In the genomic region with DNA sequence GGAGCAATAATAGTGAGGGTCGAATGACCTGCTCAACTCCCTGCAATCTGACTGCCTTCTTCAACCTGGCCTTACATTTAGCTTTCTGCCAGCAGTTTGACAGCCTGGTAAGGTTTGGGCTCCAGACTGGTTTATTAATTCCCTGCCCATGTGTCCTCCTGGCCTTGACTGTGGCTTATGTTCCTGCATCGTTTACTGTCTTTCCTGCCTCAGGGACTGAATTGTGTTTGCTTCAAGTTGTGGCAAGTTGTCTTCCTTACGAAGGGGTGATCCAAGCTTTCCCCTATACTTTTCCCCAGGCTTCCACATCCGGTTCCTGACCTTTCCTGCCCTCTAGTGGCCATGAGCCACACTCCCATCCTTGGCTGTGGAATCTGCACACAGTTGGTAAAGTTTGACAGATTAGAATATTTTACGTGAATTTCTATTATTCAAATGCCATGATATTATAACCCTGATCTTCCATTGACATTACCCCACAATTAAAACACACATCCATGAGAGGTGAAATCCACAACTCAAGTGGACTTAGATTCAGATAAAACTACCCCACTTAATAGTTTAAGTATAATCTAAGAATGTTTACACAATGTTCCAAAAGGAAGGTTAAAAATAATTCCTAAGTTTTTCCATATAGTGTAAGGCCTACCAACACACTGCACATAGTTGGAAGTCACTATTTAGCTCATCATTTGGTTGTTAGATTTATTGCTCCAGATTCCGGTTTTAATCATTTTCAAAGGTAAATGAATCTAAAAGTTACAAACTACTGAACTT, we compare ENCODE assay signal across 8 cellular contexts.
A peak's percentile ranks its signal among the peaks of the same experiment; 100 is the strongest.
DNase-seq lines count a peak whose midpoint lies in the region; FAIRE-seq and TF ChIP-seq lines count a peak whose summit lies in the region.

No MANE protein-coding gene starts in this region.

- H3K27me3 ChIP-seq in SJSA1 (replicated peaks): no peaks in the 10 kb centered on the region
- H3K27me3 ChIP-seq in parathyroid adenoma (ENCODE audit: control insufficient read depth, insufficient read depth, low read length): no peaks in the 10 kb centered on the region

- H2AFZ ChIP-seq in parathyroid adenoma: peak overlapping the region; percentile 89

- H3K27ac ChIP-seq in SJSA1 (peak overlapping the region; percentile 80), parathyroid adenoma (peak overlapping the region; percentile 80)

- H3K36me3 ChIP-seq in SJSA1 (peaks cover 22% of the 10 kb centered on the region), parathyroid adenoma (ENCODE audit: control insufficient read depth, insufficient read depth, low read length) (no peaks in the 10 kb centered on the region)

- TF ChIP-seq CTCF in fibroblast of villous mesenchyme (IDR thresholded peaks at IDR 0.05; ENCODE audit: insufficient read depth, low read depth, low read length) (peak; percentile 82), parathyroid adenoma (IDR thresholded peaks at IDR 0.05) (peak; percentile 76)

- H3K4me3 ChIP-seq in SJSA1: no peak overlapping the region
- no peak overlapping the region for H3K4me3 ChIP-seq in fibroblast of villous mesenchyme (ENCODE audit: low read depth, low read length)
- H3K4me3 ChIP-seq in parathyroid adenoma (ENCODE audit: low read depth, low read length): no peak overlapping the region

- DNase-seq in DMS 273 (lab: John Stamatoyannopoulos, UW; ENCODE audit: unreplicated experiment) (peak; percentile 74), DMS 273 treated with DMSO at 0.1 percent for 48 hours (lab: John Stamatoyannopoulos, UW) (no peak), HTR-8/SVneo (ENCODE audit: insufficient read length, low spot score) (peak; percentile 66), SJSA1 (ENCODE audit: low read depth in 1 of 2, low spot score in 2 of 2) (peak; percentile 56 to 61), fibroblast of villous mesenchyme (ENCODE audit: low read depth) (peak; percentile 77), GF-D8 (lab: John Stamatoyannopoulos, UW) (no peak), KG1 (lab: John Stamatoyannopoulos, UW) (no peak)

- H3K4me2 ChIP-seq in parathyroid adenoma (ENCODE audit: low read length): no peak overlapping the region

- no peaks in the 10 kb centered on the region for H3K79me2 ChIP-seq in parathyroid adenoma

- FAIRE-seq in HTR-8/SVneo (lab: Jason Lieb, UNC): peak; percentile 55

- H3K4me1 ChIP-seq in SJSA1 (replicated peaks) (peaks cover 18% of the 10 kb centered on the region), parathyroid adenoma (peaks cover 14% of the 10 kb centered on the region)

- H3K9me3 ChIP-seq in SJSA1 (replicated peaks): no peaks in the 10 kb centered on the region
- H3K9me3 ChIP-seq in parathyroid adenoma (ENCODE audit: control insufficient read depth, low read length): no peaks in the 10 kb centered on the region

- H3K9ac ChIP-seq in parathyroid adenoma: no peak overlapping the region

Comparison
In these comparisons a context has a peak if more than half of its experiments do, and no peak if none do; other contexts are left out.
1. DNase-seq: peak in DMS 273 (single experiment), HTR-8/SVneo (single experiment), SJSA1 (2 of 2) and fibroblast of villous mesenchyme (single experiment); none in DMS 273 treated with DMSO at 0.1 percent for 48 hours (single experiment), GF-D8 (single experiment) and KG1 (single experiment).